ENCODE assay signal across 8 cellular contexts in the genomic region with DNA sequence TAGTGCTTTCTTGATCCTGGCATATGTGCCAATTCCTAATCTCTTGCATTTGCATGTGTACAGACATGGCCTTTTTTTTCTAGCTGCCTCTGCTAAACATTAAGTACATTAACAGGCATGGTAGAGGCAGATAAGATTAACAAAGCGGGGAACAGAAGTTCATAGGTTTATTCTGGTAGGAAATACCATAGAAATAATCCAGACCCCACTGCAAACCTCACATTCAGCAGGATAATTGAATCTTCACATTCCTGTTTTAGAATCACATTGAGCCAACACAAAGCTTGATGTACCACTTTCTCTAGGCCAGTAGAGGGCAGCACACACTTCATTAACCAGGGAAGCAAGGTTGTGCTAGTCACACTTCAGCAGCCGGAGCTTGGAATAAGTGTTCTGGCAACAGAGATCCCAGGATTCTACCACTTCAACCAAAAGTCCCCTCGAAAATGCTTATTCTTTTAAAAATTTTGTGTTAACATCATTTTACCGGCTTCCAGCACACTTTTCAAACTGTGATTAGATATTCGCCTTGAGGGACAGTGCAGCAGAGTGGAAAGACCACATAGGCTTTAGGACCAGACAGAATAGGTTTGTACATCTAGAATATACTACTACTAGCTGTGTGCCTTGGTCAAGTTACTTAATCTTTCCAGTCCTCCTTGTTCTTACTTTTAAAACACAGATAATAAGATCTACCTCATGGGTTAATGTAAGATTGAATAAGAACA.
A peak's percentile ranks its signal among the peaks of the same experiment; 100 is the strongest.
DNase-seq lines count a peak whose midpoint lies in the region; ATAC-seq and TF ChIP-seq lines count a peak whose summit lies in the region.

No MANE protein-coding gene starts in this region.

- in situ Hi-C loops in SK-MEL-5 (cut with HindIII; ENCODE audit: low pct_unique_long_range_greater_than_20kb, low sequenced_read_pairs), result no loop called here

- H3K9me3 ChIP-seq in mucosa of descending colon, result no peaks in the 10 kb centered on the region

- no peak for TF ChIP-seq POLR2A in erythroblast (IDR thresholded peaks at IDR 0.05; ENCODE audit: low read length)

- TF ChIP-seq CTCF in GM12875 (IDR thresholded peaks at IDR 0.05; ENCODE audit: borderline replicate concordance, insufficient read depth, low read depth, low read length), result peak; percentile 79
- TF ChIP-seq CTCF in mucosa of descending colon (IDR thresholded peaks at IDR 0.05), result peak; percentile 48

- H3K4me3 ChIP-seq in GM12875 (ENCODE audit: low read depth, low read length) (no peak overlapping the region), mucosa of descending colon (no peak overlapping the region)

- intact Hi-C loops in mucosa of descending colon (cut with DNase I, micrococcal nuclease), result loop anchor here in 1 of 2 donors (10.0 kb wide), 1 partner anchor 250 kb away; no protein-coding TSS in a partner anchor

- ATAC-seq in HG02840 (IDR thresholded peaks at IDR 0.05; ENCODE audit: low FRiP score, unreplicated experiment) (peak; percentile 77), mucosa of descending colon (peak; percentile 79), GM19455 (IDR thresholded peaks at IDR 0.05; ENCODE audit: unreplicated experiment) (no peak)

- peak; percentile 68 for DNase-seq in AG08395 (ENCODE audit: low spot score)
- peak; percentile 91 for DNase-seq in NCI-H1092 treated with DMSO at 0.1 percent for 48 hours (lab: John Stamatoyannopoulos, UW)
- peak; percentile 71 for DNase-seq in SK-MEL-5 (ENCODE audit: low read depth, low spot score)
- peak; percentile 54 to 76 for DNase-seq in erythroblast (lab: John Stamatoyannopoulos, UW)
- peak in 1 of 3 donors; percentile 65 for DNase-seq in mucosa of descending colon

- no peaks in the 10 kb centered on the region for H3K4me1 ChIP-seq in mucosa of descending colon (ENCODE audit: low read depth)

- H3K36me3 ChIP-seq in mucosa of descending colon (ENCODE audit: low read depth), result no peaks in the 10 kb centered on the region
